In genomic region chr3:16906679-16907078, GRCh38 we compare ENCODE assay signal across 10 cellular contexts. TPM values are rescaled to one million over a fixed set of nuclear protein-coding genes. Genes with fewer than 3 reads are reported as not detected.
DNase-seq lines count a peak whose midpoint lies in the region; ATAC-seq and TF ChIP-seq lines count a peak whose summit lies in the region.
"Had no signal": no experiment of that assay in that cellular context is flagged by ENCODE, and none has a peak within 500 bp of the region (broad histone marks: within the 10 kb centered on the region; RNA-seq: fewer than 3 reads in every experiment).

No MANE protein-coding gene starts in this region.

- H3K4me1 ChIP-seq in mesodermal cell (ENCODE audit: control insufficient read depth, insufficient read depth, low read length, poor library complexity, severe bottlenecking) = peaks cover 19% of the 10 kb centered on the region

- DNase-seq in ELR (ENCODE audit: low read depth) (peak; percentile 34), AML-193 (lab: John Stamatoyannopoulos, UW) (no peak), GM10266 (ENCODE audit: extremely low spot score) (no peak), 8988T (no peak), NOMO-1 (lab: John Stamatoyannopoulos, UW; ENCODE audit: unreplicated experiment in 2 of 2) (no peak)
- DNase-seq: effector CD4-positive, alpha-beta T cell; stimulated activated CD4-positive, alpha-beta T cell treated with anti-CD3 and anti-CD28 coated beads, Interleukin-12 subunit alpha, Interleukin-12 subunit beta, amount 100 ng/mL, for 4 hours had no signal

- no peak overlapping the region for H3K27ac Mint-ChIP-seq in activated T-helper 17 cell treated with anti-CD3 and anti-CD28 coated beads, Interleukin-2, amount 50 U/mL, for 72 hours

- no peaks in the 10 kb centered on the region for H3K36me3 ChIP-seq in mesodermal cell (ENCODE audit: control insufficient read depth, insufficient read depth, low read length)

- H3K4me3 ChIP-seq in mesodermal cell (ENCODE audit: extremely low read depth, insufficient read depth, low read length, poor library complexity, severe bottlenecking) = no peak overlapping the region

- no peaks in the 10 kb centered on the region for H3K27me3 Mint-ChIP-seq in activated T-helper 17 cell treated with anti-CD3 and anti-CD28 coated beads, Interleukin-2, amount 50 U/mL, for 72 hours

- WGBS in mesodermal cell (ENCODE audit: insufficient coverage in 2 of 2), 2 experiments = no CpG with 5 or more reads among the region's 2 CpGs

- H3K27ac ChIP-seq in mesodermal cell (ENCODE audit: low read depth, low read length, severe bottlenecking) = peak overlapping the region; percentile 25

- peaks cover 58% of the 10 kb centered on the region for H3K4me1 Mint-ChIP-seq in activated T-helper 17 cell treated with anti-CD3 and anti-CD28 coated beads, Interleukin-2, amount 50 U/mL, for 72 hours

- no peaks in the 10 kb centered on the region for H3K9me3 Mint-ChIP-seq in activated T-helper 17 cell treated with anti-CD3 and anti-CD28 coated beads, Interleukin-2, amount 50 U/mL, for 72 hours

- H3K9me3 ChIP-seq in mesodermal cell (ENCODE audit: control insufficient read depth, low read length) = no peaks in the 10 kb centered on the region

- H3K4me3 Mint-ChIP-seq in activated T-helper 17 cell treated with anti-CD3 and anti-CD28 coated beads, Interleukin-2, amount 50 U/mL, for 72 hours = peak overlapping the region; percentile 46

- ATAC-seq in HG02623 (IDR thresholded peaks at IDR 0.05; ENCODE audit: unreplicated experiment) = peak; percentile 36
- ATAC-seq in activated T-helper 17 cell treated with anti-CD3 and anti-CD28 coated beads, Interleukin-2, amount 50 U/mL, for 72 hours (replicated peaks) = peak; percentile 34

- no peaks in the 10 kb centered on the region for H3K36me3 Mint-ChIP-seq in activated T-helper 17 cell treated with anti-CD3 and anti-CD28 coated beads, Interleukin-2, amount 50 U/mL, for 72 hours (ENCODE audit: low read depth)

- TF ChIP-seq CTCF in GM10266 (IDR thresholded peaks at IDR 0.05; ENCODE audit: control insufficient read depth, insufficient read depth, low read depth, missing control alignments) = no peak

RNA-seq across cellular contexts. Expression of gene PLCL2, which starts 21.9 kb away (rescaled TPM):
- 10 to 100 TPM; 15.1 to 16.2 TPM for total RNA-seq in activated T-helper 17 cell treated with anti-CD3 and anti-CD28 coated beads, Interleukin-2, amount 50 U/mL, for 72 hours
- polyA plus RNA-seq in mesodermal cell (2013, experiment 1 of 2) = 6.7 TPM
- polyA plus RNA-seq in mesodermal cell (2013, experiment 2 of 2) = 6.9 TPM
